8 cellular contexts compared by ENCODE assay signal in the genomic region with DNA sequence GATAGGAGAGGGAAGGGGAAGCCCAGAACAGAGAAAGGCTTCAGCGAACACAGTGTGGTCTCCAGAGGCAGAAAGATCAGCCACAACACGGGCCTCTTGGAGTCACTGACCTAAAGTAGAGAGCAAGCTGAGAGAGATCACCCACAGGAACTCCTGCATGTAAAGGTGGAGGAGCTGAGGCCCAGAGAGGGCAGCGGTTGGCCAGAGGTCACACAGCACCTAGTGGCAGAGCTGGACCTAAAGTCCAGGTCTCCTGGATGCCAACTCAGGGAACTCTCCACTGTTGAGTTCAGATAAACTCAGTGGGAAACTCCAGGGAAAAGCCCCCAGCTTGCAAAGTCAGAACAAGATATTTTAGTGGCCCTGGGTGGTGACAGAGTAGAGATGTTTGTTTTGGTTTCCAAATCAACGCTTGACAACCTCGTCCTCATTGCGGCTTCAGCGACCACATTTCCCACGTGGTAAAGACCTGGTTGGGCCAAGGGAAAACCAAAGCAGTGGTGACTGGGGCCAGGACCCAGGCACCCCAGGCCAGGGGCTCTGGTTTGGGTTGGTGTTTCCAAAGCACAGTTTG.
DNase-seq lines count a peak whose midpoint lies in the region; ATAC-seq lines count a peak whose summit lies in the region.

No MANE protein-coding gene starts in this region.

- peak; percentile 43 for DNase-seq in HuH-7 (ENCODE audit: low spot score)
- peak; percentile 74 for DNase-seq in activated T-cell treated with anti-CD3 and anti-CD28 coated beads for 24 hours (ENCODE audit: low read depth)
- peak; percentile 70 for DNase-seq in hepatic stellate cell (ENCODE audit: low spot score)
- DNase-seq in stimulated activated CD8-positive, alpha-beta memory T cell treated with anti-CD3 and anti-CD28 coated beads, Interleukin-15, amount 100 ng/mL, for 4 hours (ENCODE audit: low read depth in 2 of 2): peak; percentile 53 to 59
- DNase-seq in NCI-H1048 (lab: John Stamatoyannopoulos, UW): no peak
- DNase-seq in pons (ENCODE audit: low spot score): no peak

- ATAC-seq in GM19463 (IDR thresholded peaks at IDR 0.05; ENCODE audit: unreplicated experiment) (peak; percentile 33), GM21360 (IDR thresholded peaks at IDR 0.05; ENCODE audit: unreplicated experiment) (no peak)

Comparison
In these comparisons a context has a peak if more than half of its experiments do, and no peak if none do; other contexts are left out.
1. DNase-seq: peak in HuH-7 (single experiment), activated T-cell treated with anti-CD3 and anti-CD28 coated beads for 24 hours (single experiment), hepatic stellate cell (single experiment) and stimulated activated CD8-positive, alpha-beta memory T cell treated with anti-CD3 and anti-CD28 coated beads, Interleukin-15, amount 100 ng/mL, for 4 hours (2 of 2); none in NCI-H1048 (single experiment) and pons (single experiment).